Comparison of ENCODE assay signal across 8 cellular contexts in the genomic region with DNA sequence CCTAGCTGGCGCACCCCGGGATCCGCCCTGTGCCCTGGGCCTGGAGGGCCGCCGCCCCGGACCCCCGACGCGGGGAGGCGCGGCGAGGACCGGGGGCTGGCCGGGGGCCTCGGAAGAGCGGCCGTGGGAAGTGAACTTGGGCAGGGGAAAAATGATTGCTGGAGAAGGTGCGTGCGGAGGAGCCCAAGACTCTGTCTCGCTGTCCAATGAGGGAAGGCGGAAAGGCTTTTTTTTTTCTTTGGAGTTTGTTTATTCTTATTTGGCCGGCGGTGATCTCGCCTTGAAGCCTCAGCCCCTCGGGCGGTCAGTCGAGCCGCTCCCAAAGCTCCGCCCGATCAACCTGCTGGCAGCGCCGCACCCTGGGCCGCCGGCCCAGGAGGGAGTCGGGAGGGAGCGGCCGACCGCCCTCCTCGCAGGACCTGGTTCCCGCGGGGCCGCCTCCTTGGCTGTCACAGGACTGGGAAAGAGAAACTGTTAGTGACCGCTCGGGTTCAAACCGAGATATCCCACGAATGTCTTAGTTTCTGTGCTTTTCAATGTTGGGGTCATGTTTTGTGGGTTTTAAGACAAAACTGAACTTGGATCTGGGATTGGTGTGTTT. TPM values are rescaled to one million over a fixed set of nuclear protein-coding genes. Genes with fewer than 3 reads are reported as not detected.
DNase-seq lines count a peak whose midpoint lies in the region; TF ChIP-seq lines count a peak whose summit lies in the region.

No MANE protein-coding gene starts in this region.

- H3K27ac ChIP-seq in HUES64 (ENCODE audit: low read depth, low read length) (no peak overlapping the region), VCaP (peak overlapping the region; percentile 90), smooth muscle cell (ENCODE audit: low read depth) (peak overlapping the region; percentile 53)

- H2AFZ ChIP-seq in smooth muscle cell (ENCODE audit: low read depth) = peak overlapping the region; percentile 9

- H4K20me1 ChIP-seq in smooth muscle cell (ENCODE audit: low read depth) = peaks cover 59% of the 10 kb centered on the region

- peak overlapping the region; percentile 7 for H3K9ac ChIP-seq in HUES64 (ENCODE audit: low read depth, low read length)
- H3K9ac ChIP-seq in smooth muscle cell (ENCODE audit: low read depth) = peak overlapping the region; percentile 78

- H3K4me1 ChIP-seq in HUES64 (ENCODE audit: insufficient read depth, low read length) = peaks cover 44% of the 10 kb centered on the region
- peaks cover 12% of the 10 kb centered on the region for H3K4me1 ChIP-seq in smooth muscle cell (ENCODE audit: low read depth)

- H3K4me3 ChIP-seq in HUES64 (ENCODE audit: low read length) (peak overlapping the region; percentile 78), cardiac fibroblast (replicated peaks in 1 of 2; ENCODE audit: low read depth in 2 of 2, low read length in 2 of 2) (peak overlapping the region; percentile 69 to 99), smooth muscle cell (peak overlapping the region; percentile 91)

- H3F3A ChIP-seq in smooth muscle cell (ENCODE audit: low read depth) = peaks cover 5% of the 10 kb centered on the region

- H3K36me3 ChIP-seq in HUES64 (ENCODE audit: insufficient read depth, low read length) = no peaks in the 10 kb centered on the region
- H3K36me3 ChIP-seq in smooth muscle cell (ENCODE audit: low read depth) = peaks cover 15% of the 10 kb centered on the region

- WGBS in HUES64 = under 1% methylated on average over 46 of the region's 46 CpGs
- 1% methylated on average over 33 of the region's 46 CpGs for WGBS in smooth muscle cell (ENCODE audit: low lambda C conversion rate)

- no peaks in the 10 kb centered on the region for H3K9me3 ChIP-seq in HUES64 (ENCODE audit: insufficient read depth, low read depth, low read length)
- H3K9me3 ChIP-seq in smooth muscle cell (replicated peaks; ENCODE audit: low read depth) = no peaks in the 10 kb centered on the region

- peaks cover 58% of the 10 kb centered on the region for H3K79me2 ChIP-seq in smooth muscle cell (ENCODE audit: low read depth)

- H3K27me3 ChIP-seq in HUES64 (ENCODE audit: insufficient read depth, low read length) (peaks cover 36% of the 10 kb centered on the region), smooth muscle cell (ENCODE audit: low read depth) (no peaks in the 10 kb centered on the region)

- TF ChIP-seq CTCF in GM10266 (IDR thresholded peaks at IDR 0.05; ENCODE audit: control insufficient read depth, insufficient read depth, low read depth, missing control alignments) (no peak), VCaP (conservative IDR thresholded peaks at IDR 0.05) (no peak; the same call in 1 of the 2 replicates), cardiac fibroblast (IDR thresholded peaks at IDR 0.05; ENCODE audit: low read depth, low read length) (no peak), smooth muscle cell (IDR thresholded peaks at IDR 0.05; ENCODE audit: borderline replicate concordance, insufficient read depth, poor library complexity, severe bottlenecking) (no peak)

- DNase-seq in GM10266 (ENCODE audit: extremely low spot score) (peak; percentile 45), cardiac fibroblast (ENCODE audit: low read depth in 2 of 2) (peak; percentile 71 to 81), inferior parietal cortex (ENCODE audit: extremely low spot score) (peak; percentile 74), smooth muscle cell (lab: John Stamatoyannopoulos, UW; ENCODE audit: unreplicated experiment) (peak; percentile 7), NCI-H2029 treated with DMSO at 0.1 percent for 48 hours (lab: John Stamatoyannopoulos, UW) (no peak), NCI-H187 treated with DMSO at 0.1 percent for 48 hours (lab: John Stamatoyannopoulos, UW) (no peak)

- H3K4me2 ChIP-seq in smooth muscle cell = peak overlapping the region; percentile 85

RNA-seq across cellular contexts. Expression of a gene that starts 2.5 kb away (rescaled TPM):
- polyA plus RNA-seq in HUES64 (2013, experiment 1 of 2) = 1.0 TPM
- 2.7 TPM for polyA plus RNA-seq in HUES64 (2013, experiment 2 of 2)
- total RNA-seq in smooth muscle cell = 30.9 and 35.4 TPM in 2 replicates
- polyA plus RNA-seq in smooth muscle cell = 5.8 and 7.6 TPM in 2 replicates

Comparison
In these comparisons a context has a peak if more than half of its experiments do, and no peak if none do; other contexts are left out.
1. DNase-seq: peak in GM10266 (single experiment), cardiac fibroblast (2 of 2), inferior parietal cortex (single experiment) and smooth muscle cell (single experiment); none in NCI-H2029 treated with DMSO at 0.1 percent for 48 hours (single experiment) and NCI-H187 treated with DMSO at 0.1 percent for 48 hours (single experiment).
2. Peak in every context shown above with its lines, with median percentiles within 50 percentile points of each other: H3K4me3 ChIP-seq.